Comparison of ENCODE assay signal across 8 cellular contexts in genomic region chr17:81537343-81537855, GRCh38. TPM values are rescaled to one million over a fixed set of nuclear protein-coding genes. Genes with fewer than 3 reads are reported as not detected.
DNase-seq lines count a peak whose midpoint lies in the region; ATAC-seq, FAIRE-seq and TF ChIP-seq lines count a peak whose summit lies in the region.

No MANE protein-coding gene starts in this region.

- H3K4me1 ChIP-seq in ascending aorta (no peaks in the 10 kb centered on the region), kidney (ENCODE audit: control insufficient read depth in 1 of 2, insufficient read depth in 1 of 2, low read depth in 1 of 2, low read length in 2 of 2) (peaks cover 0 to 10% of the 10 kb centered on the region in 2 donors)

- intact Hi-C loops in ascending aorta (cut with DNase I) (no loop called here), kidney (cut with DNase I) (no loop called here)

- no peaks in the 10 kb centered on the region for H3K27me3 ChIP-seq in ascending aorta

- H3K9me3 ChIP-seq in ascending aorta (no peaks in the 10 kb centered on the region), kidney (ENCODE audit: control insufficient read depth in 1 of 2, low read length in 2 of 2) (no peaks in the 10 kb centered on the region)

- H3K4me3 ChIP-seq in ascending aorta (no peak overlapping the region), kidney (ENCODE audit: low read length in 2 of 2) (no peak overlapping the region)

- no peak overlapping the region for H3K9ac ChIP-seq in kidney (ENCODE audit: low read length in 2 of 2)

- no peak for FAIRE-seq in kidney (lab: Jason Lieb, UNC)
- peak; percentile 46 for FAIRE-seq in urothelium cell line (lab: Jason Lieb, UNC)

- peak; percentile 46 to 60 (median 58) for TF ChIP-seq CTCF in ascending aorta (IDR thresholded peaks at IDR 0.05)
- TF ChIP-seq CTCF in kidney (IDR thresholded peaks at IDR 0.05; ENCODE audit: borderline replicate concordance, extremely low read depth, insufficient read depth): peak; percentile 70

- peaks cover 2 to 41% of the 10 kb centered on the region in 2 donors for H3K36me3 ChIP-seq in ascending aorta
- no peaks in the 10 kb centered on the region for H3K36me3 ChIP-seq in kidney (ENCODE audit: control insufficient read depth in 1 of 2, insufficient read depth in 2 of 2, low read length in 2 of 2)

- H3K27ac ChIP-seq in ascending aorta: no peak overlapping the region
- H3K27ac ChIP-seq in kidney (ENCODE audit: low read depth in 2 of 2, low read length in 2 of 2): no peak overlapping the region

- peak; percentile 56 for DNase-seq in activated CD4-positive, alpha-beta T cell treated with anti-CD3 and anti-CD28 coated beads for 48 hours
- DNase-seq in activated CD4-positive, alpha-beta T cell treated with anti-CD3 and anti-CD28 coated beads, Interleukin-2, amount 50 U/mL, for 4 hours: no peak
- DNase-seq in NCI-H345 (lab: John Stamatoyannopoulos, UW) (peak; percentile 77), ascending aorta (ENCODE audit: low spot score in 2 of 2) (no peak), kidney (no peak), urothelium cell line (ENCODE audit: low spot score) (peak; percentile 55), EL (no peak)

- ATAC-seq in GM18907 (IDR thresholded peaks at IDR 0.05; ENCODE audit: unreplicated experiment): no peak

RNA-seq across cellular contexts. Expression of gene FSCN2, which starts 9.2 kb away (rescaled TPM):
- total RNA-seq in ascending aorta (not detected), kidney (3.8 TPM)
- polyA plus RNA-seq in kidney (ENCODE audit: insufficient read depth, low read depth, low replicate concordance): 0.26 TPM

RNA-seq across cellular contexts. Expression of gene FAAP100, which starts 14.8 kb away (rescaled TPM):
- total RNA-seq in ascending aorta (75.6 TPM), kidney (28.6 TPM)
- polyA plus RNA-seq in kidney (ENCODE audit: insufficient read depth, low read depth, low replicate concordance): 13.2 TPM

RNA-seq across cellular contexts. Expression of gene ACTG1, which starts 24.8 kb away (rescaled TPM):
- total RNA-seq in ascending aorta (6,075 TPM), kidney (2,632 TPM)
- 1,350 TPM for polyA plus RNA-seq in kidney (ENCODE audit: insufficient read depth, low read depth, low replicate concordance)

Comparison
In these comparisons a context has a peak if more than half of its experiments do, and no peak if none do; other contexts are left out.
1. DNase-seq: peak in activated CD4-positive, alpha-beta T cell treated with anti-CD3 and anti-CD28 coated beads for 48 hours (single experiment), NCI-H345 (single experiment) and urothelium cell line (single experiment); none in activated CD4-positive, alpha-beta T cell treated with anti-CD3 and anti-CD28 coated beads, Interleukin-2, amount 50 U/mL, for 4 hours (0 of 2), ascending aorta (0 of 2), kidney (single experiment) and EL (single experiment).